In genomic region chr19:1468274-1469199, GRCh38 we compare ENCODE assay signal across 6 cellular contexts. TPM values are rescaled to one million over a fixed set of nuclear protein-coding genes. Genes with fewer than 3 reads are reported as not detected.
DNase-seq lines count a peak whose midpoint lies in the region; ATAC-seq, FAIRE-seq and TF ChIP-seq lines count a peak whose summit lies in the region.

No MANE protein-coding gene starts in this region.

- no peak overlapping the region for H2BK20ac ChIP-seq in H1 (ENCODE audit: low read length)

- H3K36me3 ChIP-seq in H1 (ENCODE audit: control insufficient read depth in 2 of 4, insufficient read depth in 4 of 4, low read length in 3 of 4) (peaks cover 0 to 41% (median 0%) of the 10 kb centered on the region in 4 experiments; a peak in 2 of 8 replicates), brain microvascular endothelial cell (replicated peaks) (no peaks in the 10 kb centered on the region)

- H3K4me1 Mint-ChIP-seq in activated CD4-positive, alpha-beta T cell treated with anti-CD3 and anti-CD28 coated beads for 36 hours, result peaks cover 5% of the 10 kb centered on the region
- peaks cover 34% of the 10 kb centered on the region for H3K4me1 Mint-ChIP-seq in stimulated activated naive CD8-positive, alpha-beta T cell treated with anti-CD3 and anti-CD28 coated beads, Interleukin-15, amount 100 ng/mL, for 72 hours

- WGBS in H1 (ENCODE audit: extremely low coverage in 1 of 2, insufficient coverage in 1 of 2, insufficient read length in 1 of 2, insufficient replicate concordance in 2 of 2, low coverage in 1 of 2, low lambda C conversion rate in 2 of 2, missing lambda C conversion rate in 1 of 2), 2 experiments, result 23% methylated on average over 48 of the region's 92 CpGs; no CpG with 5 or more reads in 1 of the 2 experiments

- TF ChIP-seq CTCF in H1 (IDR thresholded peaks at IDR 0.05; ENCODE audit: control extremely low read depth in 1 of 3, insufficient read depth in 1 of 3, low read depth in 1 of 3, low read length in 3 of 3) (peak in 1 of 3 experiments; percentile 29; a peak in 2 of 4 replicates), brain microvascular endothelial cell (IDR thresholded peaks at IDR 0.05; ENCODE audit: low read depth, low read length, missing control alignments) (no peak)

- intact Hi-C loops in activated CD4-positive, alpha-beta T cell treated with anti-CD3 and anti-CD28 coated beads for 36 hours (cut with DNase I, micrococcal nuclease), result loop anchor here (2.0 to 5.0 kb wide), 2 partner anchors 280 to 294 kb away; no protein-coding TSS in a partner anchor

- no peak overlapping the region for H2BK15ac ChIP-seq in H1 (ENCODE audit: low read length)

- H3K27ac ChIP-seq in H1 (ENCODE audit: low read depth, low read length) (no peak overlapping the region), brain microvascular endothelial cell (no peak overlapping the region)

- no peak overlapping the region for H3K27ac Mint-ChIP-seq in activated CD4-positive, alpha-beta T cell treated with anti-CD3 and anti-CD28 coated beads for 36 hours
- no peak overlapping the region for H3K27ac Mint-ChIP-seq in stimulated activated naive CD8-positive, alpha-beta T cell treated with anti-CD3 and anti-CD28 coated beads, Interleukin-15, amount 100 ng/mL, for 72 hours

- peak overlapping the region; percentile 64 to 86 for H3K4me2 ChIP-seq in H1 (ENCODE audit: insufficient read depth in 1 of 2, low read depth in 2 of 2, low read length in 2 of 2)

- H3K18ac ChIP-seq in H1 (ENCODE audit: extremely low read depth, low read length), result no peak overlapping the region; the same call in 1 of the 2 replicates

- no peak; a peak in 1 of 3 replicates for TF ChIP-seq POLR2A in H1 (IDR thresholded peaks at IDR 0.05; ENCODE audit: control extremely low read depth in 1 of 2, low read depth in 2 of 2, low read length in 2 of 2)

- no peaks in the 10 kb centered on the region for H3K79me1 ChIP-seq in H1 (ENCODE audit: low read depth, low read length)

- H3K9me3 Mint-ChIP-seq in activated CD4-positive, alpha-beta T cell treated with anti-CD3 and anti-CD28 coated beads for 36 hours (ENCODE audit: low read depth), result no peaks in the 10 kb centered on the region
- H3K9me3 Mint-ChIP-seq in stimulated activated naive CD8-positive, alpha-beta T cell treated with anti-CD3 and anti-CD28 coated beads, Interleukin-15, amount 100 ng/mL, for 72 hours, result no peaks in the 10 kb centered on the region

- FAIRE-seq in H1 (lab: Jason Lieb, UNC), result no peak

- no peak for TF ChIP-seq EP300 in H1 (IDR thresholded peaks at IDR 0.05; ENCODE audit: borderline replicate concordance in 1 of 2, low read depth in 2 of 2, low read length in 2 of 2)

- POLR2A ChIA-PET in activated CD4-positive, alpha-beta T cell treated with anti-CD3 and anti-CD28 coated beads for 36 hours (lab: Charles Lee), result no interaction called here
- POLR2A ChIA-PET in H1 (lab: Charles Lee; ENCODE audit: partially characterized antibody), result interaction anchor here (0.6 to 5.5 kb wide), 12 partner anchors 7 to 200 kb away, joined by 3 to 72 read pairs (median 4); partner anchors contain the start of gene CIRBP

- H3K4me3 Mint-ChIP-seq in activated CD4-positive, alpha-beta T cell treated with anti-CD3 and anti-CD28 coated beads for 36 hours, result peak overlapping the region; percentile 21
- peak overlapping the region; percentile 45 to 48 for H3K4me3 Mint-ChIP-seq in stimulated activated naive CD8-positive, alpha-beta T cell treated with anti-CD3 and anti-CD28 coated beads, Interleukin-15, amount 100 ng/mL, for 72 hours

- peaks cover 3% of the 10 kb centered on the region for H3K27me3 Mint-ChIP-seq in activated CD4-positive, alpha-beta T cell treated with anti-CD3 and anti-CD28 coated beads for 36 hours
- peaks cover 42% of the 10 kb centered on the region for H3K27me3 Mint-ChIP-seq in stimulated activated naive CD8-positive, alpha-beta T cell treated with anti-CD3 and anti-CD28 coated beads, Interleukin-15, amount 100 ng/mL, for 72 hours

- peaks cover 20 to 52% of the 10 kb centered on the region in 2 experiments for H4K20me1 ChIP-seq in H1 (replicated peaks in 1 of 2; ENCODE audit: control insufficient read depth in 1 of 2, insufficient read depth in 2 of 2, low read length in 2 of 2)

- no peaks in the 10 kb centered on the region for H3K36me3 Mint-ChIP-seq in activated CD4-positive, alpha-beta T cell treated with anti-CD3 and anti-CD28 coated beads for 36 hours (ENCODE audit: low read depth)

- H4K5ac ChIP-seq in H1 (ENCODE audit: insufficient read length, low read depth, low read length), result no peak overlapping the region

- no peak overlapping the region for H3K56ac ChIP-seq in H1 (replicated peaks; ENCODE audit: insufficient read length, low read depth, low read length)

- DNase-seq in activated CD4-positive, alpha-beta T cell treated with anti-CD3 and anti-CD28 coated beads for 36 hours, result peak; percentile 68
- DNase-seq in activated CD4-positive, alpha-beta T cell treated with anti-CD3 and anti-CD28 coated beads, Interleukin-2, amount 50 U/mL, for 4 hours, result no peak
- DNase-seq in H1 (ENCODE audit: low read depth in 1 of 2, low spot score in 2 of 2) (peak in 1 of 2 experiments; percentile 84), MV-4-11 (lab: John Stamatoyannopoulos, UW) (no peak), brain microvascular endothelial cell (no peak)
- peak in 1 of 2 donors; percentile 46 for DNase-seq in stimulated activated naive CD8-positive, alpha-beta T cell treated with anti-CD3 and anti-CD28 coated beads, Interleukin-15, amount 100 ng/mL, for 72 hours

- no peak overlapping the region for H2BK5ac ChIP-seq in H1 (ENCODE audit: low read depth, low read length)

- CTCF ChIA-PET in activated CD4-positive, alpha-beta T cell treated with anti-CD3 and anti-CD28 coated beads for 36 hours (lab: Charles Lee), result interaction anchor here (0.6 to 3.4 kb wide), 4 partner anchors 10 to 321 kb away, joined by 3 to 17 read pairs (median 3); no protein-coding TSS in a partner anchor
- CTCF ChIA-PET in H1 (lab: Charles Lee; ENCODE audit: partially characterized antibody), result interaction anchor here (0.9 to 5.5 kb wide), 5 partner anchors 9 to 41 kb away, joined by 3 to 53 read pairs (median 13); no protein-coding TSS in a partner anchor

- H3K9ac ChIP-seq in H1 (replicated peaks in 1 of 4; ENCODE audit: extremely low read depth in 1 of 4, low read depth in 3 of 4, low read length in 3 of 4), result no peak overlapping the region

- no peaks in the 10 kb centered on the region for H3K79me2 ChIP-seq in H1 (ENCODE audit: control insufficient read depth in 1 of 2, insufficient read depth in 2 of 2, low read length in 2 of 2)

- no peak overlapping the region for H2AK5ac ChIP-seq in H1 (ENCODE audit: low read depth, low read length)

- peaks cover 0 to 51% (median 28%) of the 10 kb centered on the region in 4 experiments; a peak in 5 of 7 replicates for H3K4me1 ChIP-seq in H1 (replicated peaks in 1 of 4; ENCODE audit: control insufficient read depth in 3 of 4, insufficient read depth in 4 of 4, low read length in 3 of 4)

- H3K4ac ChIP-seq in H1 (replicated peaks; ENCODE audit: insufficient read length, low read depth, low read length), result no peak overlapping the region

- H4K91ac ChIP-seq in H1 (replicated peaks; ENCODE audit: insufficient read length, low read length), result no peak overlapping the region

- peaks cover 0 to 7% of the 10 kb centered on the region in 2 experiments; a peak in 1 of 4 replicates for H3K9me3 ChIP-seq in H1 (ENCODE audit: insufficient read depth in 2 of 2, low read depth in 1 of 2, low read length in 1 of 2)

- peak; percentile 5 for ATAC-seq in activated CD4-positive, alpha-beta T cell treated with anti-CD3 and anti-CD28 coated beads for 36 hours
- peak; percentile 9 for ATAC-seq in stimulated activated naive CD8-positive, alpha-beta T cell treated with anti-CD3 and anti-CD28 coated beads, Interleukin-15, amount 100 ng/mL, for 72 hours

- in situ Hi-C loops in brain microvascular endothelial cell (cut with HindIII; ENCODE audit: low pct_ligation_motif_present, low sequenced_read_pairs), result no loop called here

- no peak overlapping the region for H2BK12ac ChIP-seq in H1 (ENCODE audit: low read depth, low read length)

- H2BK120ac ChIP-seq in H1 (replicated peaks; ENCODE audit: low read depth, low read length), result no peak overlapping the region

- no peak overlapping the region for H2AFZ ChIP-seq in H1 (ENCODE audit: low read length)

- H3K4me3 ChIP-seq in H1 (ENCODE audit: extremely low read depth in 1 of 4, insufficient read depth in 2 of 4, low read depth in 3 of 4, low read length in 4 of 4), result peak overlapping the region in 1 of 4 experiments; percentile 51; a peak in 3 of 8 replicates
- H3K4me3 ChIP-seq in brain microvascular endothelial cell (ENCODE audit: low read depth, low read length), result no peak overlapping the region

- no peak; a peak in 1 of 4 replicates for TF ChIP-seq RAD21 in H1 (IDR thresholded peaks at IDR 0.05 in 1 of 2, conservative IDR thresholded peaks at IDR 0.05 in 1 of 2; ENCODE audit: low read depth in 2 of 2, low read length in 2 of 2)

- H4K8ac ChIP-seq in H1 (ENCODE audit: extremely low read depth, insufficient read depth, low read length), result peak overlapping the region; percentile 92; the same call in 1 of the 2 replicates

- no peak overlapping the region for H3K23ac ChIP-seq in H1 (ENCODE audit: insufficient read length)

- H3K14ac ChIP-seq in H1 (ENCODE audit: insufficient read length), result no peak overlapping the region

- H3K27me3 ChIP-seq in H1 (replicated peaks in 1 of 4; ENCODE audit: control insufficient read depth in 3 of 4, extremely low read depth in 1 of 4, insufficient read depth in 3 of 4, low read length in 3 of 4) (peaks cover 66 to 94% (median 90%) of the 10 kb centered on the region in 4 experiments), brain microvascular endothelial cell (replicated peaks) (peaks cover 66% of the 10 kb centered on the region)

- peaks cover 13% of the 10 kb centered on the region; the same call in 1 of the 2 replicates for H3K23me2 ChIP-seq in H1 (ENCODE audit: low read depth, low read length)

RNA-seq across cellular contexts. Expression of gene C19orf25, which starts 10.5 kb away (rescaled TPM):
- total RNA-seq in activated CD4-positive, alpha-beta T cell treated with anti-CD3 and anti-CD28 coated beads for 36 hours, result 10 to 100 TPM; 19.9 to 26.9 TPM
- 41.3 and 41.4 TPM in 2 replicates for total RNA-seq in H1 (2021; fragmentation: NEBNext Ultra II Directional; extraction: Animal tissue kit (Norgen Biotek cat#: 25700))
- 67.4 and 92.2 TPM in 2 replicates for polyA plus RNA-seq in H1 (2011; rRNA removed)
- 63.6 TPM for polyA plus RNA-seq in H1 (2011; cell fraction: cytosol; rRNA removed)
- 64.5 TPM for polyA plus RNA-seq in H1 (2011; cell fraction: nucleus; rRNA removed)
- polyA plus RNA-seq in H1 (2012, experiment 1 of 2), result 25.3 to 39.5 TPM (median 37.9 TPM) in 4 replicates
- polyA plus RNA-seq in H1 (2012, experiment 2 of 2), result 36.7 TPM
- polyA plus RNA-seq in H1 (2013, experiment 1 of 2), result 39.5 TPM
- polyA plus RNA-seq in H1 (2013, experiment 2 of 2), result 40.6 TPM
- 12.2 and 15.1 TPM in 2 replicates for polyA minus RNA-seq in H1 (2011; rRNA and poly(A)+ RNA removed)
- 22.1 TPM for polyA minus RNA-seq in H1 (2011; cell fraction: cytosol; rRNA and poly(A)+ RNA removed)
- polyA minus RNA-seq in H1 (2011; cell fraction: nucleus; rRNA and poly(A)+ RNA removed), result 35.7 TPM

RNA-seq across cellular contexts. Expression of gene APC2, which starts 18.6 kb away (rescaled TPM):
- under 1 TPM; 0.09 to 0.14 TPM for total RNA-seq in activated CD4-positive, alpha-beta T cell treated with anti-CD3 and anti-CD28 coated beads for 36 hours
- 3.7 and 4.1 TPM in 2 replicates for total RNA-seq in H1 (2021; fragmentation: NEBNext Ultra II Directional; extraction: Animal tissue kit (Norgen Biotek cat#: 25700))
- polyA plus RNA-seq in H1 (2011; rRNA removed), result 1.3 and 3.3 TPM in 2 replicates
- 3.6 TPM for polyA plus RNA-seq in H1 (2011; cell fraction: cytosol; rRNA removed)
- polyA plus RNA-seq in H1 (2011; cell fraction: nucleus; rRNA removed), result 12.1 TPM
- 1.2 to 2.5 TPM (median 1.6 TPM) in 4 replicates for polyA plus RNA-seq in H1 (2012, experiment 1 of 2)
- polyA plus RNA-seq in H1 (2012, experiment 2 of 2), result 0.91 TPM
- 0.39 TPM for polyA plus RNA-seq in H1 (2013, experiment 1 of 2)
- polyA plus RNA-seq in H1 (2013, experiment 2 of 2), result 0.31 TPM
- 3.3 and 4.3 TPM in 2 replicates for polyA minus RNA-seq in H1 (2011; rRNA and poly(A)+ RNA removed)
- polyA minus RNA-seq in H1 (2011; cell fraction: cytosol; rRNA and poly(A)+ RNA removed), result 7.2 TPM
- 16.9 TPM for polyA minus RNA-seq in H1 (2011; cell fraction: nucleus; rRNA and poly(A)+ RNA removed)

RNA-seq across cellular contexts. Expression of gene PCSK4, which starts 21.6 kb away (rescaled TPM):
- total RNA-seq in activated CD4-positive, alpha-beta T cell treated with anti-CD3 and anti-CD28 coated beads for 36 hours, result 1 to 10 TPM; 1.8 to 3.9 TPM
- 9.7 and 9.8 TPM in 2 replicates for total RNA-seq in H1 (2021; fragmentation: NEBNext Ultra II Directional; extraction: Animal tissue kit (Norgen Biotek cat#: 25700))
- polyA plus RNA-seq in H1 (2011; rRNA removed), result 10.7 and 18.3 TPM in 2 replicates
- 13.4 TPM for polyA plus RNA-seq in H1 (2011; cell fraction: cytosol; rRNA removed)
- 104 TPM for polyA plus RNA-seq in H1 (2011; cell fraction: nucleus; rRNA removed)
- polyA plus RNA-seq in H1 (2012, experiment 1 of 2), result 7.7 to 16.1 TPM (median 11.6 TPM) in 4 replicates
- 5.0 TPM for polyA plus RNA-seq in H1 (2012, experiment 2 of 2)
- polyA plus RNA-seq in H1 (2013, experiment 1 of 2), result 8.5 TPM
- 5.6 TPM for polyA plus RNA-seq in H1 (2013, experiment 2 of 2)
- 1.6 and 1.9 TPM in 2 replicates for polyA minus RNA-seq in H1 (2011; rRNA and poly(A)+ RNA removed)
- 8.1 TPM for polyA minus RNA-seq in H1 (2011; cell fraction: cytosol; rRNA and poly(A)+ RNA removed)
- 14.3 TPM for polyA minus RNA-seq in H1 (2011; cell fraction: nucleus; rRNA and poly(A)+ RNA removed)

RNA-seq across cellular contexts. Expression of gene REEP6, which starts 22.4 kb away (rescaled TPM):
- 1 to 10 TPM; 2.1 to 2.7 TPM for total RNA-seq in activated CD4-positive, alpha-beta T cell treated with anti-CD3 and anti-CD28 coated beads for 36 hours
- 12.6 and 13.4 TPM in 2 replicates for total RNA-seq in H1 (2021; fragmentation: NEBNext Ultra II Directional; extraction: Animal tissue kit (Norgen Biotek cat#: 25700))
- polyA plus RNA-seq in H1 (2011; rRNA removed), result 20.7 and 31.4 TPM in 2 replicates
- 12.6 TPM for polyA plus RNA-seq in H1 (2011; cell fraction: cytosol; rRNA removed)
- 14.4 TPM for polyA plus RNA-seq in H1 (2011; cell fraction: nucleus; rRNA removed)
- polyA plus RNA-seq in H1 (2012, experiment 1 of 2), result 8.7 to 19.5 TPM (median 15.4 TPM) in 4 replicates
- polyA plus RNA-seq in H1 (2012, experiment 2 of 2), result 12.8 TPM
- polyA plus RNA-seq in H1 (2013, experiment 1 of 2), result 17.9 TPM
- polyA plus RNA-seq in H1 (2013, experiment 2 of 2), result 25.1 TPM
- polyA minus RNA-seq in H1 (2011; rRNA and poly(A)+ RNA removed), result 4.2 and 5.5 TPM in 2 replicates
- 13.8 TPM for polyA minus RNA-seq in H1 (2011; cell fraction: cytosol; rRNA and poly(A)+ RNA removed)
- 6.6 TPM for polyA minus RNA-seq in H1 (2011; cell fraction: nucleus; rRNA and poly(A)+ RNA removed)

RNA-seq across cellular contexts. Expression of gene RPS15, which starts 30.3 kb away (rescaled TPM):
- 1,000 to 10,000 TPM; 1,716 to 1,858 TPM for total RNA-seq in activated CD4-positive, alpha-beta T cell treated with anti-CD3 and anti-CD28 coated beads for 36 hours
- 1,562 and 1,589 TPM in 2 replicates for total RNA-seq in H1 (2021; fragmentation: NEBNext Ultra II Directional; extraction: Animal tissue kit (Norgen Biotek cat#: 25700))
- polyA plus RNA-seq in H1 (2011; rRNA removed), result 3,890 and 4,770 TPM in 2 replicates
- polyA plus RNA-seq in H1 (2011; cell fraction: cytosol; rRNA removed), result 4,361 TPM
- 2,705 TPM for polyA plus RNA-seq in H1 (2011; cell fraction: nucleus; rRNA removed)
- polyA plus RNA-seq in H1 (2012, experiment 1 of 2), result 2,291 to 3,052 TPM (median 2,740 TPM) in 4 replicates
- polyA plus RNA-seq in H1 (2012, experiment 2 of 2), result 8,937 TPM
- 2,700 TPM for polyA plus RNA-seq in H1 (2013, experiment 1 of 2)
- 2,703 TPM for polyA plus RNA-seq in H1 (2013, experiment 2 of 2)
- polyA minus RNA-seq in H1 (2011; rRNA and poly(A)+ RNA removed), result 313 and 344 TPM in 2 replicates
- polyA minus RNA-seq in H1 (2011; cell fraction: cytosol; rRNA and poly(A)+ RNA removed), result 991 TPM
- 590 TPM for polyA minus RNA-seq in H1 (2011; cell fraction: nucleus; rRNA and poly(A)+ RNA removed)
